Comparison of ENCODE assay signal across 8 cellular contexts in genomic region chr17:27295945-27296344, GRCh38. TPM values are rescaled to one million over a fixed set of nuclear protein-coding genes. Genes with fewer than 3 reads are reported as not detected.
DNase-seq lines count a peak whose midpoint lies in the region; ATAC-seq, FAIRE-seq and TF ChIP-seq lines count a peak whose summit lies in the region.

No MANE protein-coding gene starts in this region.

- H3K27ac Mint-ChIP-seq in H9 = peak overlapping the region in 2 of 3 experiments; percentile 68 to 88; a peak in 3 of 7 replicates

- H3K4me2 ChIP-seq in H9 (ENCODE audit: insufficient read depth, insufficient read length, low read length) = peak overlapping the region; percentile 87

- TF ChIP-seq CTCF in H9 (conservative IDR thresholded peaks at IDR 0.05) (no peak), VCaP (conservative IDR thresholded peaks at IDR 0.05) (no peak), GM10266 (IDR thresholded peaks at IDR 0.05; ENCODE audit: control insufficient read depth, insufficient read depth, low read depth, missing control alignments) (no peak)

- H4K5ac ChIP-seq in H9 (ENCODE audit: insufficient read length, low read depth, low read length) = no peak overlapping the region

- no peak overlapping the region for H3K14ac ChIP-seq in H9 (ENCODE audit: insufficient read depth, low read length)

- no peaks in the 10 kb centered on the region for H3K36me3 ChIP-seq in small intestine (ENCODE audit: control insufficient read depth in 2 of 2, insufficient read depth in 2 of 2, low read length in 2 of 2)

- H2BK20ac ChIP-seq in H9 (ENCODE audit: low read depth, low read length, poor library complexity, severe bottlenecking) = no peak overlapping the region

- H2BK12ac ChIP-seq in H9 (ENCODE audit: insufficient read length, low read depth, low read length) = no peak overlapping the region

- H2BK15ac ChIP-seq in H9 (ENCODE audit: low read depth, low read length) = no peak overlapping the region

- WGBS in H9 (ENCODE audit: extremely low coverage, insufficient read length, low lambda C conversion rate) = no CpG with 5 or more reads among the region's 10 CpGs
- WGBS in small intestine, 3 donors = 1 to 11% (median 5%) methylated on average over 10 of the region's 10 CpGs

- H3K27me3 Mint-ChIP-seq in H9 (ENCODE audit: low read depth) = no peaks in the 10 kb centered on the region

- H3K4me3 Mint-ChIP-seq in H9 = peak overlapping the region; percentile 100

- H2BK120ac ChIP-seq in H9 (ENCODE audit: low read depth, low read length, poor library complexity, severe bottlenecking) = no peak overlapping the region

- H2AFZ ChIP-seq in H9 (ENCODE audit: low read length) = no peak overlapping the region

- no peak overlapping the region for H4K8ac ChIP-seq in H9 (replicated peaks; ENCODE audit: insufficient read length, low read depth, low read length)

- H3K23ac ChIP-seq in H9 (ENCODE audit: insufficient read length, low read depth, low read length) = no peak overlapping the region

- H3T11ph ChIP-seq in H9 (ENCODE audit: low read length) = no peak overlapping the region

- H3K4ac ChIP-seq in H9 (ENCODE audit: low read depth, low read length) = no peak overlapping the region

- no peak overlapping the region for H3K18ac ChIP-seq in H9 (ENCODE audit: insufficient read length, low read depth, low read length)

- H3K9me3 Mint-ChIP-seq in H9 = no peaks in the 10 kb centered on the region

- no peak overlapping the region for H2BK5ac ChIP-seq in H9 (ENCODE audit: insufficient read length, low read length)

- H3K4me1 ChIP-seq in H9 (ENCODE audit: insufficient read depth, low read length) (peaks cover 2% of the 10 kb centered on the region; the same call in 1 of the 2 replicates), small intestine (ENCODE audit: control insufficient read depth in 2 of 2, insufficient read depth in 1 of 2, low read depth in 1 of 2, low read length in 1 of 2) (peaks cover 2 to 4% of the 10 kb centered on the region in 2 donors)

- peaks cover 36% of the 10 kb centered on the region; the same call in 1 of the 2 replicates for H3K79me2 ChIP-seq in H9 (ENCODE audit: insufficient read depth, low read length)

- H3K56ac ChIP-seq in H9 (ENCODE audit: insufficient read length, low read depth, low read length) = no peak overlapping the region

- H4K91ac ChIP-seq in H9 (ENCODE audit: insufficient read length, low read depth, low read length) = no peak overlapping the region

- peaks cover 32 to 36% of the 10 kb centered on the region in 2 experiments for H3K4me1 Mint-ChIP-seq in H9

- H3K23me2 ChIP-seq in H9 (ENCODE audit: insufficient read length, low read depth, low read length, poor library complexity, severe bottlenecking) = peaks cover 2% of the 10 kb centered on the region

- no peak for ATAC-seq in HG02763 (IDR thresholded peaks at IDR 0.05; ENCODE audit: unreplicated experiment)
- no peak for ATAC-seq in GM21717 (IDR thresholded peaks at IDR 0.05; ENCODE audit: unreplicated experiment)
- no peak for ATAC-seq in GM21423 (IDR thresholded peaks at IDR 0.05; ENCODE audit: unreplicated experiment)

- H3K4me3 ChIP-seq in small intestine (ENCODE audit: low read depth in 1 of 2, low read length in 2 of 2) = peak overlapping the region in 1 of 2 donors; percentile 89

- H3K36me3 Mint-ChIP-seq in H9 (ENCODE audit: insufficient read depth in 1 of 3, low read depth in 3 of 3) = peaks cover 3 to 25% (median 13%) of the 10 kb centered on the region in 3 experiments; a peak in 6 of 7 replicates

- H2AK5ac ChIP-seq in H9 (ENCODE audit: insufficient read length, low read length) = no peak overlapping the region

- no peaks in the 10 kb centered on the region for H3K27me3 ChIP-seq in H9 (ENCODE audit: insufficient read depth, low read length)
- no peaks in the 10 kb centered on the region for H3K27me3 ChIP-seq in small intestine (ENCODE audit: control insufficient read depth in 2 of 2, insufficient read depth in 2 of 2, low read length in 2 of 2)

- no peaks in the 10 kb centered on the region for H3K9me3 ChIP-seq in H9 (ENCODE audit: control insufficient read depth, low read depth, low read length)
- H3K9me3 ChIP-seq in small intestine (ENCODE audit: control insufficient read depth, low read depth) = no peaks in the 10 kb centered on the region

- H3K9ac ChIP-seq in H9 (ENCODE audit: extremely low read depth, insufficient read length, low read length) = no peak overlapping the region

- DNase-seq in H9 (no peak), glomerular visceral epithelial cell (ENCODE audit: extremely low spot score) (peak; percentile 32), small intestine (peak; percentile 21), GM10266 (ENCODE audit: extremely low spot score) (no peak)

- H4K20me1 ChIP-seq in H9 (ENCODE audit: control insufficient read depth, insufficient read depth, insufficient read length) = no peaks in the 10 kb centered on the region

- H3K27ac ChIP-seq in H9 (ENCODE audit: insufficient read length, low read depth, low read length) (no peak overlapping the region), VCaP (peak overlapping the region; percentile 98), small intestine (ENCODE audit: low read depth in 1 of 2, low read length in 1 of 2) (peak overlapping the region in 1 of 2 donors; percentile 54)

- no peak for FAIRE-seq in small intestine (lab: Jason Lieb, UNC)

- peaks cover 11% of the 10 kb centered on the region for H3K79me1 ChIP-seq in H9 (ENCODE audit: insufficient read depth, low read depth, low read length, poor library complexity, severe bottlenecking)

RNA-seq across cellular contexts. Expression of gene WSB1, which starts 2.0 kb away (rescaled TPM):
- 173 and 187 TPM in 2 replicates for total RNA-seq in H9 (2021)
- polyA plus RNA-seq in small intestine = 10 to 100 TPM; 28.9 to 56.3 (median 32.2) TPM

Comparison
In these comparisons a context has a peak if more than half of its experiments do, and no peak if none do; other contexts are left out.
1. DNase-seq: peak in glomerular visceral epithelial cell (single experiment) and small intestine (single experiment); none in H9 (single experiment) and GM10266 (single experiment).